ENCODE assay signal across 14 cellular contexts in the genomic region with DNA sequence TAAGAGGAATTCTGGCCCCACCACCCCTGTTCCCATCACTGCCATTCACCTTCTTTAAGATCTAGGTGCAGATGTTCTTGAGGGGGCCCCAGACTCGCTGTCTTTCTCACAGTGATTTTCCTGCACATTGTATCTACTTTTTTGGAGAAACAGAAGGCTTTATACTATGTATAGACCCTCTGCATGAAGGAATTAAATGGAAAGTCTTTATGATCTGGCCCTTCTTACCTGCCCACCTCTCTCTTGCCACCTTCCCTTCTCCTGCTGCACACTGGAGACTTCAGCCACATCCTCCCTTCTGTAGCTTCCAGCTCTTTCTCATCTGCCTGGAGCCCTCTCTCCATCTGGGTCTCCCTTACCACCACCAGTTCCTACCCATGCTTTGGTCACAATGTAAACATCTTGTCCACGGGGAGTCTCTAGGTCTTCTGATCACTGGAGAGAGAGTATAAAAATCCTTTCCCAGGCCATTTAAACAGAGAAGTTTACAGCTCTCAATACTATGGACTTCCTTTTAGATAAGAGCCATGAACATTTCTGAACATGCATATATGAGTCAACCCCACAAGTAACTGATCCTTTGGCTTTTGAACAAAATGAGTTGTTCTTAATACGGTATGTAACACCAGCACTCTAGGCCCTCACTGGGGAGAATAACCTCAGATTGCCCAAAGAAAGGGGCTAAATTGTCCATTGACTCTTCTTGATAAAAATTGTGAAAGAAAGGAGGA. TPM values are rescaled to one million over a fixed set of nuclear protein-coding genes. Genes with fewer than 3 reads are reported as not detected.
DNase-seq lines count a peak whose midpoint lies in the region; ATAC-seq, FAIRE-seq and TF ChIP-seq lines count a peak whose summit lies in the region.
"Had no signal": no experiment of that assay in that cellular context is flagged by ENCODE, and none has a peak within 500 bp of the region (broad histone marks: within the 10 kb centered on the region; RNA-seq: fewer than 3 reads in every experiment).

No MANE protein-coding gene starts in this region.

- DNase-seq in activated CD4-positive, alpha-beta T cell treated with anti-CD3 and anti-CD28 coated beads, Interleukin-2, amount 10 ng/mL, durations not matched to agents 24 days and 14 days = no peak
- no peak for DNase-seq in activated CD4-positive, alpha-beta T cell treated with anti-CD3 and anti-CD28 coated beads for 48 hours
- DNase-seq in urothelium cell line (ENCODE audit: low spot score) (no peak), DMS 273 (lab: John Stamatoyannopoulos, UW; ENCODE audit: unreplicated experiment) (no peak), heart right ventricle (no peak)
- DNase-seq: activated effector memory CD4-positive, alpha-beta T cell treated with anti-CD3 and anti-CD28 coated beads, Interleukin-2, amount 50 U/mL, for 16 hours; kidney glomerular epithelial cell; NCI-H2227 treated with DMSO at 0.1 percent for 48 hours had no signal

- H3K27ac ChIP-seq in esophagus (ENCODE audit: low read depth in 2 of 2, low read length in 1 of 2) (peak overlapping the region; percentile 53 to 74), heart right ventricle (peak overlapping the region in 1 of 10 donors; percentile 94)

- TF ChIP-seq CTCF in heart right ventricle (IDR thresholded peaks at IDR 0.05) = no peak

- 43 to 55% methylated on average over 3 of the region's 3 CpGs for WGBS in esophagus, 2 donors
- WGBS in heart right ventricle, 2 donors = 72 to 75% methylated on average over 3 of the region's 3 CpGs

- FAIRE-seq in urothelium cell line (lab: Jason Lieb, UNC) = no peak
- FAIRE-seq: A204.1 had no signal

- ATAC-seq in stimulated activated memory B cell treated with anti-CD40 and anti-IgM and Interleukin-4, amounts not matched to agents 10 μg/mL and 1 μg/mL and 100 μg/mL, for 72 hours = no peak
- no peak for ATAC-seq in heart right ventricle

- H3K4me3 Mint-ChIP-seq in activated CD4-positive, alpha-beta T cell treated with anti-CD3 and anti-CD28 coated beads, Interleukin-2, amount 10 ng/mL, durations not matched to agents 24 days and 14 days = no peak overlapping the region
- H3K4me3 Mint-ChIP-seq in T-helper 1 cell treated with Interleukin-12 subunit alpha and Interleukin-12 subunit beta and Interleukin-4 antibody, amounts not matched to agents 30 μg/mL and 1 μg/mL, for 36 hours = no peak overlapping the region
- peak overlapping the region; percentile 72 for H3K4me3 Mint-ChIP-seq in stimulated activated memory B cell treated with anti-CD40 and anti-IgM and Interleukin-4, amounts not matched to agents 10 μg/mL and 1 μg/mL and 100 μg/mL, for 72 hours

- H3K4me3 ChIP-seq in esophagus (ENCODE audit: low read depth in 1 of 2, low read length in 2 of 2) = no peak overlapping the region
- peak overlapping the region in 1 of 10 donors; percentile 58 for H3K4me3 ChIP-seq in heart right ventricle

- H3K36me3 ChIP-seq in esophagus (ENCODE audit: control insufficient read depth in 2 of 2, insufficient read depth in 2 of 2, low read length in 1 of 2) (no peaks in the 10 kb centered on the region), heart right ventricle (no peaks in the 10 kb centered on the region)

- no peaks in the 10 kb centered on the region for H3K27me3 Mint-ChIP-seq in activated CD4-positive, alpha-beta T cell treated with anti-CD3 and anti-CD28 coated beads, Interleukin-2, amount 10 ng/mL, durations not matched to agents 24 days and 14 days
- H3K27me3 Mint-ChIP-seq in T-helper 1 cell treated with Interleukin-12 subunit alpha and Interleukin-12 subunit beta and Interleukin-4 antibody, amounts not matched to agents 30 μg/mL and 1 μg/mL, for 36 hours (ENCODE audit: low read depth) = no peaks in the 10 kb centered on the region
- no peaks in the 10 kb centered on the region for H3K27me3 Mint-ChIP-seq in stimulated activated memory B cell treated with anti-CD40 and anti-IgM and Interleukin-4, amounts not matched to agents 10 μg/mL and 1 μg/mL and 100 μg/mL, for 72 hours

- peaks cover 39% of the 10 kb centered on the region for H3K36me3 Mint-ChIP-seq in activated CD4-positive, alpha-beta T cell treated with anti-CD3 and anti-CD28 coated beads, Interleukin-2, amount 10 ng/mL, durations not matched to agents 24 days and 14 days (ENCODE audit: low read depth)
- peaks cover 58% of the 10 kb centered on the region for H3K36me3 Mint-ChIP-seq in T-helper 1 cell treated with Interleukin-12 subunit alpha and Interleukin-12 subunit beta and Interleukin-4 antibody, amounts not matched to agents 30 μg/mL and 1 μg/mL, for 36 hours (ENCODE audit: low read depth)
- peaks cover 37% of the 10 kb centered on the region for H3K36me3 Mint-ChIP-seq in stimulated activated memory B cell treated with anti-CD40 and anti-IgM and Interleukin-4, amounts not matched to agents 10 μg/mL and 1 μg/mL and 100 μg/mL, for 72 hours

- H3K27me3 ChIP-seq in esophagus (ENCODE audit: control insufficient read depth in 1 of 2, insufficient read depth in 2 of 2, low read length in 2 of 2) = no peaks in the 10 kb centered on the region
- H3K27me3 ChIP-seq in heart right ventricle = no peaks in the 10 kb centered on the region

- H3K9me3 Mint-ChIP-seq in activated CD4-positive, alpha-beta T cell treated with anti-CD3 and anti-CD28 coated beads, Interleukin-2, amount 10 ng/mL, durations not matched to agents 24 days and 14 days = peaks cover 3% of the 10 kb centered on the region
- no peaks in the 10 kb centered on the region for H3K9me3 Mint-ChIP-seq in T-helper 1 cell treated with Interleukin-12 subunit alpha and Interleukin-12 subunit beta and Interleukin-4 antibody, amounts not matched to agents 30 μg/mL and 1 μg/mL, for 36 hours
- no peaks in the 10 kb centered on the region for H3K9me3 Mint-ChIP-seq in stimulated activated memory B cell treated with anti-CD40 and anti-IgM and Interleukin-4, amounts not matched to agents 10 μg/mL and 1 μg/mL and 100 μg/mL, for 72 hours

- H3K4me1 ChIP-seq in esophagus (ENCODE audit: control insufficient read depth in 2 of 2, insufficient read depth in 2 of 2, low read length in 1 of 2) = peaks cover 0 to 8% of the 10 kb centered on the region in 2 donors
- H3K4me1 ChIP-seq in heart right ventricle = peaks cover 0 to 82% (median 0%) of the 10 kb centered on the region in 9 donors

- H3K4me1 Mint-ChIP-seq in activated CD4-positive, alpha-beta T cell treated with anti-CD3 and anti-CD28 coated beads, Interleukin-2, amount 10 ng/mL, durations not matched to agents 24 days and 14 days = peaks cover 78% of the 10 kb centered on the region
- H3K4me1 Mint-ChIP-seq in T-helper 1 cell treated with Interleukin-12 subunit alpha and Interleukin-12 subunit beta and Interleukin-4 antibody, amounts not matched to agents 30 μg/mL and 1 μg/mL, for 36 hours (ENCODE audit: low read depth) = peaks cover 68% of the 10 kb centered on the region
- peaks cover 71% of the 10 kb centered on the region for H3K4me1 Mint-ChIP-seq in stimulated activated memory B cell treated with anti-CD40 and anti-IgM and Interleukin-4, amounts not matched to agents 10 μg/mL and 1 μg/mL and 100 μg/mL, for 72 hours

- H3K27ac Mint-ChIP-seq in activated CD4-positive, alpha-beta T cell treated with anti-CD3 and anti-CD28 coated beads, Interleukin-2, amount 10 ng/mL, durations not matched to agents 24 days and 14 days = peak overlapping the region; percentile 98
- peak overlapping the region; percentile 83 for H3K27ac Mint-ChIP-seq in T-helper 1 cell treated with Interleukin-12 subunit alpha and Interleukin-12 subunit beta and Interleukin-4 antibody, amounts not matched to agents 30 μg/mL and 1 μg/mL, for 36 hours
- H3K27ac Mint-ChIP-seq in stimulated activated memory B cell treated with anti-CD40 and anti-IgM and Interleukin-4, amounts not matched to agents 10 μg/mL and 1 μg/mL and 100 μg/mL, for 72 hours = no peak overlapping the region

- intact Hi-C loops in activated CD4-positive, alpha-beta T cell treated with anti-CD3 and anti-CD28 coated beads, Interleukin-2, amount 10 ng/mL, durations not matched to agents 24 days and 14 days (cut with micrococcal nuclease) = loop anchor here (2.0 kb wide), 1 partner anchor 14 kb away; no protein-coding TSS in a partner anchor
- intact Hi-C loops in heart right ventricle (cut with DNase I) = no loop called here

- H3K9me3 ChIP-seq in esophagus (ENCODE audit: control insufficient read depth in 2 of 2, insufficient read depth in 1 of 2, low read depth in 1 of 2, low read length in 1 of 2) = no peaks in the 10 kb centered on the region
- H3K9me3 ChIP-seq in heart right ventricle = no peaks in the 10 kb centered on the region

RNA-seq across cellular contexts. Expression of a gene that starts 5.7 kb away (rescaled TPM):
- 37.8 and 42.2 TPM in 2 replicates for total RNA-seq in activated CD4-positive, alpha-beta T cell treated with anti-CD3 and anti-CD28 coated beads, Interleukin-2, amount 10 ng/mL, durations not matched to agents 24 days and 14 days
- 1 to 10 TPM; 3.4 to 4.0 TPM for polyA plus RNA-seq in esophagus
- total RNA-seq in heart right ventricle = 10 to 100 TPM in 1 of 10 donors, 1 to 10 TPM in 9; 2.7 to 17.3 (median 5.2) TPM
- 1 to 10 TPM; 2.6 to 6.8 TPM for polyA plus RNA-seq in heart right ventricle
- total RNA-seq: epithelial cell of proximal tubule, HT-29 had no signal
